Comparison of ENCODE assay signal across 8 cellular contexts in the genomic region with DNA sequence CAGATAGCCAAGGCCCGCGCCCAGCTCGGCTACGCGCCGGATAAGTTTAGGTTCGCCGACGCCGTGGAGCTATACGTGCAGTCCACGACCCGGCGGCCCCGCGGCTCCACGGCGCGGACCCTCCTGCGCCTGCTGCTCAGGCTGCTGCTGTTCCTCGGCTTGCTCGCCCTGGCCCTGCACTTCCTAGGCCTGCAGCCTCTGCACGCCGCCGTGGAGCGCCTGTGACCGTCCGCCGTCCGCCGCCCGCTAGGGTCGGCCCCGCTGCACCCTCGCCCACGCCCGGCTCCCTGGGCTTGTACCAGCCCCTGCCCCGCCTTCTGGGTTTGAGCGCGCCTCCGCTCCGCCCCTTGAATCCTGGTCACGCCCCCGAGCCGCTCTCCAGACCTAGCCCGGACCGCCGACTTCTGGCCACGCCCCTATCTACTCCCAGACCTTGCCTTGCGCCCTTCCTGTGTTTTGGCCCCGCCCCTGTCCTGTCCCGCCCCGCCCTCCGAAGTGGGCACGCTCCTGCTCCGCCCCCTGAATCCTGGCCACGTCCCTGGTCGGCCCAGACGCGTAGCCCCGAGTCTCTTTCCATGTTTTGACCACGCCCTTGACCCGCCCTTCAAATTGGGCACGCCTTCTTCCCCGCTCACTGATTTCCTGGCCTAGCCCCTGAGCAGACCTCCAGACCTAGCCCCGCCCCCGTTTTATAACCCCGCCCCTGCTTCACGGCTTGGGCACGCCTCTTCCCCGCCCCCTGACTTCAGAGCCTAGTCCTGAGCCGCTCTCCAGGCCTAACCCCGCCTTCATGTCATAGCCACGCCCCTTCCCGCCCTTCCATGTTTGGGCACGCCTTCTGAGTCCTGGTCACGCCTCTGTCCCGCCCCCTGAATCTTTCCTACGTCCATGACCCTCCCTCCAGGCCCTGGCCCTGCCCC. TPM values are rescaled to one million over a fixed set of nuclear protein-coding genes. Genes with fewer than 3 reads are reported as not detected.
DNase-seq lines count a peak whose midpoint lies in the region; ATAC-seq lines count a peak whose summit lies in the region.

No MANE protein-coding gene starts in this region.

- H2BK12ac ChIP-seq in mesenchymal stem cell (ENCODE audit: low read length in 2 of 2): peak overlapping the region in 1 of 2 experiments; percentile 64

- H3K27me3 ChIP-seq in effector memory CD4-positive, alpha-beta T cell (replicated peaks; ENCODE audit: control insufficient read depth, insufficient read depth, low read length, poor library complexity, severe bottlenecking): no peaks in the 10 kb centered on the region
- no peaks in the 10 kb centered on the region for H3K27me3 ChIP-seq in mesenchymal stem cell (ENCODE audit: control insufficient read depth in 1 of 2, insufficient read depth in 1 of 2, low read length in 2 of 2)

- peak overlapping the region; percentile 83 for H4K91ac ChIP-seq in mesenchymal stem cell (ENCODE audit: low read length)

- H3K4me3 ChIP-seq in effector memory CD4-positive, alpha-beta T cell (ENCODE audit: insufficient read depth, low read depth, low read length, poor library complexity, severe bottlenecking): peak overlapping the region; percentile 49
- H3K4me3 ChIP-seq in mesenchymal stem cell (ENCODE audit: insufficient read depth in 1 of 2, low read depth in 1 of 2, low read length in 2 of 2): peak overlapping the region; percentile 82 to 91

- H2BK120ac ChIP-seq in mesenchymal stem cell (ENCODE audit: low read depth, low read length): peak overlapping the region; percentile 77

- H3K18ac ChIP-seq in mesenchymal stem cell (ENCODE audit: low read depth in 1 of 2, low read length in 2 of 2): peak overlapping the region; percentile 70 to 94

- H3K23ac ChIP-seq in mesenchymal stem cell (ENCODE audit: low read length in 2 of 2): peak overlapping the region in 1 of 2 experiments; percentile 40

- peak overlapping the region; percentile 97 for H2AFZ ChIP-seq in mesenchymal stem cell (ENCODE audit: low read depth, low read length)

- H3K36me3 ChIP-seq in effector memory CD4-positive, alpha-beta T cell (ENCODE audit: control insufficient read depth, insufficient read depth, low read length): no peaks in the 10 kb centered on the region
- no peaks in the 10 kb centered on the region for H3K36me3 ChIP-seq in mesenchymal stem cell (ENCODE audit: control insufficient read depth in 1 of 2, insufficient read depth in 2 of 2, low read depth in 1 of 2, low read length in 2 of 2)

- DNase-seq in COR-L47 (lab: John Stamatoyannopoulos, UW) (peak; percentile 94), HT-29 (ENCODE audit: low spot score) (peak; percentile 100), mesenchymal stem cell (peak; percentile 99)
- peak; percentile 100 for DNase-seq in NK-92 treated with Interleukin-12 subunit alpha and Interleukin-12 subunit beta, amount 100 ng/mL, for 24 hours (lab: John Stamatoyannopoulos, UW)
- DNase-seq in activated CD8-positive, alpha-beta memory T cell treated with anti-CD3 and anti-CD28 coated beads for 4 hours (ENCODE audit: low read depth in 2 of 2): peak; percentile 98 to 99
- peak; percentile 98 to 100 (median 99) for DNase-seq in effector memory CD4-positive, alpha-beta T cell
- DNase-seq in stimulated activated CD8-positive, alpha-beta memory T cell treated with anti-CD3 and anti-CD28 coated beads, Interleukin-12 subunit alpha, Interleukin-12 subunit beta, amount 100 ng/mL, for 24 hours (ENCODE audit: extremely low read depth): peak; percentile 98

- H3K9me3 ChIP-seq in effector memory CD4-positive, alpha-beta T cell (ENCODE audit: control insufficient read depth, low read length): no peaks in the 10 kb centered on the region
- H3K9me3 ChIP-seq in mesenchymal stem cell (ENCODE audit: control insufficient read depth, low read length): no peaks in the 10 kb centered on the region

- peak overlapping the region in 1 of 2 experiments; percentile 84 for H3K14ac ChIP-seq in mesenchymal stem cell (ENCODE audit: low read length in 2 of 2)

- peak overlapping the region; percentile 99 for H3K27ac ChIP-seq in effector memory CD4-positive, alpha-beta T cell (ENCODE audit: insufficient read depth, low read length, poor library complexity, severe bottlenecking)
- H3K27ac ChIP-seq in mesenchymal stem cell (ENCODE audit: low read length, poor library complexity, severe bottlenecking): peak overlapping the region; percentile 92

- peak overlapping the region; percentile 94 for H3K9ac ChIP-seq in mesenchymal stem cell (ENCODE audit: low read length)

- ATAC-seq in GM21360 (IDR thresholded peaks at IDR 0.05; ENCODE audit: unreplicated experiment): peak; percentile 52

- peaks cover 47% of the 10 kb centered on the region for H3K4me1 ChIP-seq in effector memory CD4-positive, alpha-beta T cell (ENCODE audit: control insufficient read depth, insufficient read depth, low read length, poor library complexity, severe bottlenecking)
- H3K4me1 ChIP-seq in mesenchymal stem cell (ENCODE audit: control insufficient read depth, insufficient read depth, low read depth, low read length): peaks cover 14% of the 10 kb centered on the region

- H2AK5ac ChIP-seq in mesenchymal stem cell (ENCODE audit: low read length, severe bottlenecking): no peak overlapping the region

- WGBS in mesenchymal stem cell: under 1% methylated on average over 79 of the region's 79 CpGs

- peak overlapping the region; percentile 96 for H3K4me2 ChIP-seq in mesenchymal stem cell (ENCODE audit: low read length, poor library complexity, severe bottlenecking)

- peak overlapping the region; percentile 5 for H4K8ac ChIP-seq in mesenchymal stem cell (ENCODE audit: low read length)

- H3K4ac ChIP-seq in mesenchymal stem cell (ENCODE audit: low read depth in 1 of 2, low read length in 2 of 2): peak overlapping the region; percentile 21 to 71

- no peaks in the 10 kb centered on the region for H3K79me1 ChIP-seq in mesenchymal stem cell (replicated peaks; ENCODE audit: low read length, poor library complexity, severe bottlenecking)

- peak overlapping the region; percentile 37 for H2BK15ac ChIP-seq in mesenchymal stem cell (ENCODE audit: low read depth, poor library complexity, severe bottlenecking)

- H2BK5ac ChIP-seq in mesenchymal stem cell (ENCODE audit: low read depth, low read length, poor library complexity, severe bottlenecking): peak overlapping the region; percentile 91

RNA-seq across cellular contexts. Expression of gene EEF2K, which starts 15.6 kb away (rescaled TPM):
- 11.1 and 16.5 TPM in 2 replicates for total RNA-seq in HT-29 (2014; rRNA removed; shearing (Covaris generic))
- 9.4 TPM for polyA plus RNA-seq in mesenchymal stem cell (2013, experiment 1 of 2)
- polyA plus RNA-seq in mesenchymal stem cell (2013, experiment 2 of 2): 8.5 TPM

RNA-seq across cellular contexts. Expression of gene SDR42E2, which starts 28.1 kb away (rescaled TPM):
- total RNA-seq in HT-29 (2014; rRNA removed; shearing (Covaris generic)): 0.05 TPM in 1 of 2 replicates, not detected in the other
- 0.01 TPM for polyA plus RNA-seq in mesenchymal stem cell (2013, experiment 1 of 2)
- polyA plus RNA-seq in mesenchymal stem cell (2013, experiment 2 of 2): 0.01 TPM

Comparison
In these comparisons a context has a peak if more than half of its experiments do, and no peak if none do; other contexts are left out.
1. Peak in every context shown above with its lines: DNase-seq, ATAC-seq, H3K4me3 ChIP-seq and H3K27ac ChIP-seq.